ENCODE assay signal across 1 cellular context in genomic region chr18:80109676-80110078, GRCh38.
TF ChIP-seq lines count a peak whose summit lies in the region.

No MANE protein-coding gene starts in this region.

TF ChIP-seq in HEK293, 187 proteins besides CTCF, POLR2A, EP300 and RAD21 (continued from another document and continues in another):
- TF ChIP-seq ZSCAN5A (tag by site-specific recombination; IDR thresholded peaks at IDR 0.05) (no peak), ZNF560 (tag by site-specific recombination; IDR thresholded peaks at IDR 0.05; ENCODE audit: borderline replicate concordance) (no peak), KLF10 (tag by site-specific recombination; IDR thresholded peaks at IDR 0.05) (no peak), ZNF223 (tag by site-specific recombination; IDR thresholded peaks at IDR 0.05) (no peak), SCRT2 (tag by site-specific recombination; IDR thresholded peaks at IDR 0.05) (no peak), ZNF2 (tag by site-specific recombination; IDR thresholded peaks at IDR 0.05) (no peak), ZNF654 (tag by site-specific recombination; IDR thresholded peaks at IDR 0.05; ENCODE audit: low read depth) (no peak), ZNF660 (tag by site-specific recombination; IDR thresholded peaks at IDR 0.05) (no peak), ZNF274 (IDR thresholded peaks at IDR 0.05; ENCODE audit: low read length) (no peak), ZNF274 (tag by site-specific recombination; IDR thresholded peaks at IDR 0.05; ENCODE audit: borderline replicate concordance) (no peak), ZSCAN23 (tag by site-specific recombination; IDR thresholded peaks at IDR 0.05) (no peak), REPIN1 (tag by site-specific recombination; IDR thresholded peaks at IDR 0.05; ENCODE audit: low read depth) (no peak), SP2 (tag by site-specific recombination; IDR thresholded peaks at IDR 0.05) (peak; percentile 66), ZNF555 (tag by site-specific recombination; conservative IDR thresholded peaks at IDR 0.05) (no peak), ZNF596 (tag by site-specific recombination; IDR thresholded peaks at IDR 0.05) (0 out of 2 replicates have a peak, but pooled peaks have one; percentile 6), ZNF426 (tag by site-specific recombination; IDR thresholded peaks at IDR 0.05) (no peak), ZNF501 (tag by site-specific recombination; IDR thresholded peaks at IDR 0.05) (0 out of 2 replicates have a peak, but pooled peaks have one; percentile 5), ZNF404 (tag by site-specific recombination; IDR thresholded peaks at IDR 0.05) (no peak), KLF1 (tag by site-specific recombination; IDR thresholded peaks at IDR 0.05) (peak; percentile 52; the same call in 1 of the 2 replicates), ZEB2 (tag by site-specific recombination; IDR thresholded peaks at IDR 0.05) (0 out of 2 replicates have a peak, but pooled peaks have one; percentile 23), ZNF16 (tag by site-specific recombination; IDR thresholded peaks at IDR 0.05; ENCODE audit: low read depth) (no peak), ZSCAN16 (tag by site-specific recombination; IDR thresholded peaks at IDR 0.05) (no peak), ZNF707 (tag by site-specific recombination; IDR thresholded peaks at IDR 0.05) (no peak), ZNF280C (tag by site-specific recombination; IDR thresholded peaks at IDR 0.05) (no peak), ZNF335 (tag by site-specific recombination; conservative IDR thresholded peaks at IDR 0.05) (peak; percentile 74), ZXDB (tag by site-specific recombination; IDR thresholded peaks at IDR 0.05) (peak; percentile 20; the same call in 1 of the 2 replicates), GLIS1 (tag by site-specific recombination; IDR thresholded peaks at IDR 0.05) (peak; percentile 73), ZSCAN30 (tag by site-specific recombination; IDR thresholded peaks at IDR 0.05) (no peak), ZNF311 (tag by site-specific recombination; IDR thresholded peaks at IDR 0.05; ENCODE audit: borderline replicate concordance) (no peak), ZNF623 (tag by site-specific recombination; IDR thresholded peaks at IDR 0.05) (no peak; the same call in 1 of the 2 replicates), KLF7 (tag by site-specific recombination; IDR thresholded peaks at IDR 0.05; ENCODE audit: borderline replicate concordance) (no peak), ZNF10 (tag by site-specific recombination; IDR thresholded peaks at IDR 0.05) (no peak), ZNF629 (tag by site-specific recombination; IDR thresholded peaks at IDR 0.05) (peak; percentile 18; the same call in 1 of the 2 replicates), HIC1 (tag by site-specific recombination; IDR thresholded peaks at IDR 0.05) (no peak), ZNF530 (tag by site-specific recombination; IDR thresholded peaks at IDR 0.05; ENCODE audit: low read depth) (no peak), ZNF24 (tag by site-specific recombination; IDR thresholded peaks at IDR 0.05) (no peak), ZNF140 (tag by site-specific recombination; IDR thresholded peaks at IDR 0.05) (no peak), KLF16 (tag by site-specific recombination; IDR thresholded peaks at IDR 0.05) (0 out of 2 replicates have a peak, but pooled peaks have one; percentile 38), ZNF184 (tag by site-specific recombination; IDR thresholded peaks at IDR 0.05) (no peak), ZBTB8A (tag by site-specific recombination; IDR thresholded peaks at IDR 0.05) (peak; percentile 68), ZBTB17 (tag by site-specific recombination; IDR thresholded peaks at IDR 0.05) (no peak), ZNF571 (tag by site-specific recombination; IDR thresholded peaks at IDR 0.05) (no peak), ZNF112 (tag by site-specific recombination; IDR thresholded peaks at IDR 0.05) (no peak), OVOL3 (tag by site-specific recombination; IDR thresholded peaks at IDR 0.05) (no peak), GLI4 (tag by site-specific recombination; IDR thresholded peaks at IDR 0.05) (no peak)
- TF ChIP-seq, protein P1, sequence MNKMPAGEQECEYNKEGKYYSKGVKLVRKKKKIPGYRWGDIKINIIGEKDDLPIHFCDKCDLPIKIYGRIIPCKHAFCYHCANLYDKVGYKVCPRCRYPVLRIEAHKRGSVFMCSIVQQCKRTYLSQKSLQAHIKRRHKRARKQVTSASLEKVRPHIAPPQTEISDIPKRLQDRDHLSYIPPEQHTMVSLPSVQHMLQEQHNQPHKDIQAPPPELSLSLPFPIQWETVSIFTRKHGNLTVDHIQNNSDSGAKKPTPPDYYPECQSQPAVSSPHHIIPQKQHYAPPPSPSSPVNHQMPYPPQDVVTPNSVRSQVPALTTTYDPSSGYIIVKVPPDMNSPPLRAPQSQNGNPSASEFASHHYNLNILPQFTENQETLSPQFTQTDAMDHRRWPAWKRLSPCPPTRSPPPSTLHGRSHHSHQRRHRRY (tag by site-specific recombination; IDR thresholded peaks at IDR 0.05) = no peak
- TF ChIP-seq, protein P2, sequence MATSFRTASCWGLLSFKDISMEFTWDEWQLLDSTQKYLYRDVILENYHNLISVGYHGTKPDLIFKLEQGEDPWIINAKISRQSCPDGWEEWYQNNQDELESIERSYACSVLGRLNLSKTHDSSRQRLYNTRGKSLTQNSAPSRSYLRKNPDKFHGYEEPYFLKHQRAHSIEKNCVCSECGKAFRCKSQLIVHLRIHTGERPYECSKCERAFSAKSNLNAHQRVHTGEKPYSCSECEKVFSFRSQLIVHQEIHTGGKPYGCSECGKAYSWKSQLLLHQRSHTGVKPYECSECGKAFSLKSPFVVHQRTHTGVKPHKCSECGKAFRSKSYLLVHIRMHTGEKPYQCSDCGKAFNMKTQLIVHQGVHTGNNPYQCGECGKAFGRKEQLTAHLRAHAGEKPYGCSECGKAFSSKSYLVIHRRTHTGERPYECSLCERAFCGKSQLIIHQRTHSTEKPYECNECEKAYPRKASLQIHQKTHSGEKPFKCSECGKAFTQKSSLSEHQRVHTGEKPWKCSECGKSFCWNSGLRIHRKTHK (tag by site-specific recombination; IDR thresholded peaks at IDR 0.05) = no peak
- TF ChIP-seq, protein P3, sequence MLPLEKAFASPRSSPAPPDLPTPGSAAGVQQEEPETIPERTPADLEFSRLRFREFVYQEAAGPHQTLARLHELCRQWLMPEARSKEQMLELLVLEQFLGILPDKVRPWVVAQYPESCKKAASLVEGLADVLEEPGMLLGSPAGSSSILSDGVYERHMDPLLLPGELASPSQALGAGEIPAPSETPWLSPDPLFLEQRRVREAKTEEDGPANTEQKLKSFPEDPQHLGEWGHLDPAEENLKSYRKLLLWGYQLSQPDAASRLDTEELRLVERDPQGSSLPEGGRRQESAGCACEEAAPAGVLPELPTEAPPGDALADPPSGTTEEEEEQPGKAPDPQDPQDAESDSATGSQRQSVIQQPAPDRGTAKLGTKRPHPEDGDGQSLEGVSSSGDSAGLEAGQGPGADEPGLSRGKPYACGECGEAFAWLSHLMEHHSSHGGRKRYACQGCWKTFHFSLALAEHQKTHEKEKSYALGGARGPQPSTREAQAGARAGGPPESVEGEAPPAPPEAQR (tag by site-specific recombination; IDR thresholded peaks at IDR 0.05) = no peak
- TF ChIP-seq, protein P4, sequence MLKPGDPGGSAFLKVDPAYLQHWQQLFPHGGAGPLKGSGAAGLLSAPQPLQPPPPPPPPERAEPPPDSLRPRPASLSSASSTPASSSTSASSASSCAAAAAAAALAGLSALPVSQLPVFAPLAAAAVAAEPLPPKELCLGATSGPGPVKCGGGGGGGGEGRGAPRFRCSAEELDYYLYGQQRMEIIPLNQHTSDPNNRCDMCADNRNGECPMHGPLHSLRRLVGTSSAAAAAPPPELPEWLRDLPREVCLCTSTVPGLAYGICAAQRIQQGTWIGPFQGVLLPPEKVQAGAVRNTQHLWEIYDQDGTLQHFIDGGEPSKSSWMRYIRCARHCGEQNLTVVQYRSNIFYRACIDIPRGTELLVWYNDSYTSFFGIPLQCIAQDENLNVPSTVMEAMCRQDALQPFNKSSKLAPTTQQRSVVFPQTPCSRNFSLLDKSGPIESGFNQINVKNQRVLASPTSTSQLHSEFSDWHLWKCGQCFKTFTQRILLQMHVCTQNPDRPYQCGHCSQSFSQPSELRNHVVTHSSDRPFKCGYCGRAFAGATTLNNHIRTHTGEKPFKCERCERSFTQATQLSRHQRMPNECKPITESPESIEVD (tag by site-specific recombination; IDR thresholded peaks at IDR 0.05) = no peak
- TF ChIP-seq, protein P5, sequence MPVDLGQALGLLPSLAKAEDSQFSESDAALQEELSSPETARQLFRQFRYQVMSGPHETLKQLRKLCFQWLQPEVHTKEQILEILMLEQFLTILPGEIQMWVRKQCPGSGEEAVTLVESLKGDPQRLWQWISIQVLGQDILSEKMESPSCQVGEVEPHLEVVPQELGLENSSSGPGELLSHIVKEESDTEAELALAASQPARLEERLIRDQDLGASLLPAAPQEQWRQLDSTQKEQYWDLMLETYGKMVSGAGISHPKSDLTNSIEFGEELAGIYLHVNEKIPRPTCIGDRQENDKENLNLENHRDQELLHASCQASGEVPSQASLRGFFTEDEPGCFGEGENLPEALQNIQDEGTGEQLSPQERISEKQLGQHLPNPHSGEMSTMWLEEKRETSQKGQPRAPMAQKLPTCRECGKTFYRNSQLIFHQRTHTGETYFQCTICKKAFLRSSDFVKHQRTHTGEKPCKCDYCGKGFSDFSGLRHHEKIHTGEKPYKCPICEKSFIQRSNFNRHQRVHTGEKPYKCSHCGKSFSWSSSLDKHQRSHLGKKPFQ (tag by site-specific recombination; IDR thresholded peaks at IDR 0.05) = no peak
- TF ChIP-seq, protein P6, sequence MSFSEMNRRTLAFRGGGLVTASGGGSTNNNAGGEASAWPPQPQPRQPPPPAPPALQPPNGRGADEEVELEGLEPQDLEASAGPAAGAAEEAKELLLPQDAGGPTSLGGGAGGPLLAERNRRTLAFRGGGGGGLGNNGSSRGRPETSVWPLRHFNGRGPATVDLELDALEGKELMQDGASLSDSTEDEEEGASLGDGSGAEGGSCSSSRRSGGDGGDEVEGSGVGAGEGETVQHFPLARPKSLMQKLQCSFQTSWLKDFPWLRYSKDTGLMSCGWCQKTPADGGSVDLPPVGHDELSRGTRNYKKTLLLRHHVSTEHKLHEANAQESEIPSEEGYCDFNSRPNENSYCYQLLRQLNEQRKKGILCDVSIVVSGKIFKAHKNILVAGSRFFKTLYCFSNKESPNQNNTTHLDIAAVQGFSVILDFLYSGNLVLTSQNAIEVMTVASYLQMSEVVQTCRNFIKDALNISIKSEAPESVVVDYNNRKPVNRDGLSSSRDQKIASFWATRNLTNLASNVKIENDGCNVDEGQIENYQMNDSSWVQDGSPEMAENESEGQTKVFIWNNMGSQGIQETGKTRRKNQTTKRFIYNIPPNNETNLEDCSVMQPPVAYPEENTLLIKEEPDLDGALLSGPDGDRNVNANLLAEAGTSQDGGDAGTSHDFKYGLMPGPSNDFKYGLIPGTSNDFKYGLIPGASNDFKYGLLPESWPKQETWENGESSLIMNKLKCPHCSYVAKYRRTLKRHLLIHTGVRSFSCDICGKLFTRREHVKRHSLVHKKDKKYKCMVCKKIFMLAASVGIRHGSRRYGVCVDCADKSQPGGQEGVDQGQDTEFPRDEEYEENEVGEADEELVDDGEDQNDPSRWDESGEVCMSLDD (tag by site-specific recombination; IDR thresholded peaks at IDR 0.05) = no peak
